In the genomic region with DNA sequence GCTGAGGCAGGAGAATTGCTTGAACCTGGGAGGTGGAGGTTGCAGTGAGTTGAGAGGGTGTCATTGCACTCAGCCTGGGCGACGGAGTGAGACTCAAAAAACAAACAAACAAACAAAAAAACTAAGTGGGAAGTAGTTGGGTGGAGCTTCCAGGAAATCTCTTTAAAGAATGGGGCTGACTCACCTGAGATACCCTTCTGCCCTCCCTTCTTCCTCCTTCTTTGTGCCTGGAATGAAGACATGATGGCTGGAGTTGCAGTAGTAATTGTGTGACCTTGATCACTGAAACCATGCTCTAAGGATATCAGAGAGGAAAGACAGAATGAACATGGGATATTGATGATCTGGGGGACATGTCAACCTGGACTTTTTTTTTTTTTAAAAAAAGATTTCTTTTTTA, we compare ENCODE assay signal across 25 cellular contexts.
A peak's percentile ranks its signal among the peaks of the same experiment; 100 is the strongest.
DNase-seq lines count a peak whose midpoint lies in the region; ATAC-seq, FAIRE-seq and TF ChIP-seq lines count a peak whose summit lies in the region.
"Had no signal": no experiment of that assay in that cellular context is flagged by ENCODE, and none has a peak within 500 bp of the region (broad histone marks: within the 10 kb centered on the region; RNA-seq: fewer than 3 reads in every experiment).

No MANE protein-coding gene starts in this region.

- 25% methylated on average over 2 of the region's 2 CpGs for WGBS in K562 (ENCODE audit: insufficient coverage, low coverage, missing lambda C conversion rate)

- H3K4me3 ChIP-seq in GM23338 (no peak overlapping the region), K562 (no peak overlapping the region)
- H3K4me3 ChIP-seq: BLaER1 treated with 17β-estradiol and CSF1 and Interleukin-3, amounts not matched to agents 10 nM and 100 nM; MG63; Peyer's patch had no signal

- intact Hi-C loops in K562 (cut with micrococcal nuclease) = no loop called here
- intact Hi-C loops in left colon (cut with DNase I, micrococcal nuclease) = no loop called here
- intact Hi-C loops in posterior vena cava (cut with DNase I) = no loop called here

- H3K4me3 Mint-ChIP-seq in GM23338 (no peak overlapping the region), type B pancreatic cell (no peak overlapping the region)
- H3K4me3 Mint-ChIP-seq: CD4-positive, alpha-beta memory T cell had no signal

- H3K79me2 ChIP-seq in GM23338 (replicated peaks; ENCODE audit: insufficient read depth) (no peaks in the 10 kb centered on the region), K562 (ENCODE audit: control insufficient read depth, insufficient read depth, low read length) (peaks cover 9% of the 10 kb centered on the region; the same call in 1 of the 3 replicates)

- ATAC-seq in GM23338 = no peak
- no peak for ATAC-seq in K562
- ATAC-seq in left colon = peak; percentile 54
- no peak for ATAC-seq in GM19035 (IDR thresholded peaks at IDR 0.05; ENCODE audit: unreplicated experiment)
- ATAC-seq: SK-N-SH treated with all-trans-retinoic acid at 6 μM for 48 hours had no signal

- H3K9me3 ChIP-seq in K562 (replicated peaks; ENCODE audit: control insufficient read depth, insufficient read depth, low read depth, low read length) = peaks cover 4% of the 10 kb centered on the region
- H3K9me3 ChIP-seq: BLaER1 treated with 17β-estradiol and CSF1 and Interleukin-3, amounts not matched to agents 10 nM and 100 nM; MG63; Peyer's patch had no signal

- H3K9me2 ChIP-seq in GM23338 (ENCODE audit: insufficient read depth) = no peaks in the 10 kb centered on the region

- POLR2A ChIA-PET in K562 (lab: Yijun Ruan, JAX) = interaction anchor here (0.9 to 1.7 kb wide), 3 partner anchors 11 to 31 kb away, joined by 3 to 5 read pairs (median 3); no protein-coding TSS in a partner anchor

- in situ Hi-C loops in K562 (cut with MboI) = no loop called here

- H3K4me1 Mint-ChIP-seq in GM23338 (peaks cover 6% of the 10 kb centered on the region; the same call in 1 of the 3 replicates), type B pancreatic cell (ENCODE audit: unreplicated experiment) (peaks cover 18% of the 10 kb centered on the region)

- H3K27me3 Mint-ChIP-seq in GM23338 (ENCODE audit: insufficient read depth, low read depth, poor library complexity) = peaks cover 10% of the 10 kb centered on the region
- no peaks in the 10 kb centered on the region for H3K27me3 Mint-ChIP-seq in type B pancreatic cell
- H3K27me3 Mint-ChIP-seq: CD4-positive, alpha-beta memory T cell had no signal

- FAIRE-seq in K562 (lab: Jason Lieb, UNC) = no peak
- FAIRE-seq: GM18507, H54 had no signal

- DNase-seq in GM23338 (ENCODE audit: low spot score) (no peak), K562 (ENCODE audit: extremely low read depth in 1 of 4, low spot score in 3 of 4) (no peak), left colon (no peak), type B pancreatic cell (ENCODE audit: extremely low spot score, unreplicated experiment) (no peak), posterior vena cava (ENCODE audit: low spot score) (no peak), NCI-H146 treated with DMSO at 0.1 percent for 48 hours (lab: John Stamatoyannopoulos, UW; ENCODE audit: unreplicated experiment) (no peak)
- DNase-seq: CD4-positive, alpha-beta memory T cell; DMS153; GDM1; Kasumi-1; MG63; NCI-H1048; NCI-H1436 treated with DMSO at 0.1 percent for 48 hours; NCI-H2081; NCI-H2171; NCI-H345; NCI-H524; NCI-H774; NK-92 treated with Interleukin-12 subunit alpha and Interleukin-12 subunit beta, amount 100 ng/mL, for 24 hours; Peyer's patch had no signal

- no peaks in the 10 kb centered on the region for H3K9me1 ChIP-seq in K562 (ENCODE audit: control insufficient read depth, insufficient read depth, low read length)

- no peaks in the 10 kb centered on the region for H3F3A ChIP-seq in GM23338 (replicated peaks; ENCODE audit: low read depth)

- H3K27me3 ChIP-seq in GM23338 (ENCODE audit: insufficient read depth) = no peaks in the 10 kb centered on the region
- H3K27me3 ChIP-seq in K562 (ENCODE audit: control insufficient read depth in 2 of 2, insufficient read depth in 2 of 2, low read length in 2 of 2) = no peaks in the 10 kb centered on the region
- H3K27me3 ChIP-seq: BLaER1 treated with 17β-estradiol and CSF1 and Interleukin-3, amounts not matched to agents 10 nM and 100 nM; MG63; Peyer's patch had no signal

- H3K36me3 Mint-ChIP-seq in GM23338 (ENCODE audit: low read depth) (no peaks in the 10 kb centered on the region), type B pancreatic cell (no peaks in the 10 kb centered on the region)
- H3K36me3 Mint-ChIP-seq: CD4-positive, alpha-beta memory T cell had no signal

- H3K27ac ChIP-seq in GM23338 (ENCODE audit: low read depth) (no peak overlapping the region), K562 (ENCODE audit: extremely low read depth, low read depth, low read length) (no peak overlapping the region)
- H3K27ac ChIP-seq: BLaER1 treated with 17β-estradiol and CSF1 and Interleukin-3, amounts not matched to agents 10 nM and 100 nM; Peyer's patch had no signal

- H4K20me1 ChIP-seq in GM23338 (replicated peaks; ENCODE audit: insufficient read depth) (no peaks in the 10 kb centered on the region), K562 (replicated peaks; ENCODE audit: control insufficient read depth, insufficient read depth, low read length) (no peaks in the 10 kb centered on the region)
- H4K20me1 ChIP-seq: BLaER1 treated with 17β-estradiol and CSF1 and Interleukin-3, amounts not matched to agents 10 nM and 100 nM had no signal

- H3K4me2 ChIP-seq in GM23338 (no peak overlapping the region), K562 (ENCODE audit: insufficient read depth, low read length) (no peak overlapping the region)

- no TSS peak for BruUV-seq in K562 (replicated peaks; lab: Mats Ljungman, UMichigan)

- no peak for TF ChIP-seq POLR2A in K562 (conservative IDR thresholded peaks at IDR 0.05)

- no peak for TF ChIP-seq RAD21 in K562 (CRISPR knock-in tag; conservative IDR thresholded peaks at IDR 0.05 in 1 of 2, IDR thresholded peaks at IDR 0.05 in 1 of 2)

- no peak overlapping the region for H3K9ac ChIP-seq in K562 (ENCODE audit: insufficient read depth in 1 of 2, low read depth in 2 of 2, low read length in 2 of 2)
- H3K9ac ChIP-seq: BLaER1 treated with 17β-estradiol and CSF1 and Interleukin-3, amounts not matched to agents 10 nM and 100 nM had no signal

- H2AFZ ChIP-seq in GM23338 (no peak overlapping the region), K562 (ENCODE audit: low read depth, low read length) (0 out of 2 replicates have a peak overlapping the region, but pooled peaks have one; percentile 11)

- no peaks in the 10 kb centered on the region for H3K9me3 Mint-ChIP-seq in GM23338
- H3K9me3 Mint-ChIP-seq in type B pancreatic cell = peaks cover 5% of the 10 kb centered on the region
- H3K9me3 Mint-ChIP-seq: CD4-positive, alpha-beta memory T cell had no signal

- TF ChIP-seq EP300 in K562 (IDR thresholded peaks at IDR 0.05; ENCODE audit: low read length) = no peak

- H3K4me1 ChIP-seq in GM23338 (ENCODE audit: insufficient read depth) (no peaks in the 10 kb centered on the region), K562 (replicated peaks in 1 of 2; ENCODE audit: control insufficient read depth in 2 of 2, insufficient read depth in 2 of 2, low read length in 2 of 2) (peaks cover 27 to 32% of the 10 kb centered on the region in 2 experiments)

- CTCF ChIA-PET in K562 (lab: Yijun Ruan, JAX; ENCODE audit: low intra/inter-chr PET ratio) = no interaction called here

- TF ChIP-seq CTCF in GM23338 (conservative IDR thresholded peaks at IDR 0.05; ENCODE audit: low read depth in 2 of 2) = no peak
- no peak for TF ChIP-seq CTCF in K562 (IDR thresholded peaks at IDR 0.05 in 2 of 3, conservative IDR thresholded peaks at IDR 0.05 in 1 of 3; ENCODE audit: insufficient read depth in 2 of 3, low read depth in 1 of 3, low read length in 3 of 3)
- TF ChIP-seq CTCF in type B pancreatic cell (conservative IDR thresholded peaks at IDR 0.05) = no peak

- no peaks in the 10 kb centered on the region for H3K36me3 ChIP-seq in GM23338 (ENCODE audit: insufficient read depth)
- no peaks in the 10 kb centered on the region for H3K36me3 ChIP-seq in K562 (ENCODE audit: control insufficient read depth, insufficient read depth, low read length)
- H3K36me3 ChIP-seq: BLaER1 treated with 17β-estradiol and CSF1 and Interleukin-3, amounts not matched to agents 10 nM and 100 nM; MG63; Peyer's patch had no signal

- H3K27ac Mint-ChIP-seq in GM23338 (peak overlapping the region; percentile 44), type B pancreatic cell (peak overlapping the region; percentile 46)
- H3K27ac Mint-ChIP-seq: CD4-positive, alpha-beta memory T cell had no signal

TF ChIP-seq in GM23338, 12 proteins besides CTCF, POLR2A, EP300 and RAD21 (continues in another document):
- no peak for TF ChIP-seq EZH2 (IDR thresholded peaks at IDR 0.05; ENCODE audit: low read depth, unreplicated experiment)
- TF ChIP-seq JUNB (IDR thresholded peaks at IDR 0.05; ENCODE audit: unreplicated experiment) = no peak
- TF ChIP-seq CREB1 (CRISPR knock-in tag; IDR thresholded peaks at IDR 0.05; ENCODE audit: low read depth) = no peak

TF ChIP-seq in K562, 482 proteins besides CTCF, POLR2A, EP300 and RAD21 (continues in another document):
- TF ChIP-seq RBM39 (optimal IDR thresholded peaks at IDR 0.05; ENCODE audit: low read depth, low read length) (no peak), DPF2 (IDR thresholded peaks at IDR 0.05) (peak; percentile 45; the same call in 1 of the 2 replicates), SMC3 (conservative IDR thresholded peaks at IDR 0.05; ENCODE audit: insufficient read depth, low read depth, low read length) (no peak), DACH1 (IDR thresholded peaks at IDR 0.05; ENCODE audit: partially characterized antibody) (no peak), HDAC3 (IDR thresholded peaks at IDR 0.05; ENCODE audit: borderline replicate concordance, partially characterized antibody) (no peak), MIER1 (IDR thresholded peaks at IDR 0.05; ENCODE audit: low read depth) (no peak), ERF (CRISPR knock-in tag; IDR thresholded peaks at IDR 0.05) (no peak), EHMT2 (IDR thresholded peaks at IDR 0.05) (no peak), BRD9 (IDR thresholded peaks at IDR 0.05; ENCODE audit: low read depth, partially characterized antibody) (no peak), SMARCA4 (IDR thresholded peaks at IDR 0.05) (peak; percentile 44; the same call in 1 of the 2 replicates), HNRNPK (IDR thresholded peaks at IDR 0.05; ENCODE audit: low read depth, low read length, poor library complexity, severe bottlenecking) (no peak), ADNP (tag; IDR thresholded peaks at IDR 0.05) (peak; percentile 58; the same call in 1 of the 2 replicates), STAT5B (CRISPR knock-in tag; IDR thresholded peaks at IDR 0.05) (no peak), FOSL1 (tag; conservative IDR thresholded peaks at IDR 0.05) (peak; percentile 63), CEBPG (CRISPR knock-in tag; IDR thresholded peaks at IDR 0.05) (no peak), CEBPG (tag; conservative IDR thresholded peaks at IDR 0.05 in 1 of 2, IDR thresholded peaks at IDR 0.05 in 1 of 2) (0 out of 4 replicates have a peak, but pooled peaks of 1 of the 2 experiments have one; percentile 6)
